In genomic region chr17:50884354-50885311, GRCh38 we compare ENCODE assay signal across 12 cellular contexts. TPM values are rescaled to one million over a fixed set of nuclear protein-coding genes. Genes with fewer than 3 reads are reported as not detected.
DNase-seq lines count a peak whose midpoint lies in the region; ATAC-seq and TF ChIP-seq lines count a peak whose summit lies in the region.
"Had no signal": no experiment of that assay in that cellular context is flagged by ENCODE, and none has a peak within 500 bp of the region (broad histone marks: within the 10 kb centered on the region; RNA-seq: fewer than 3 reads in every experiment).

No MANE protein-coding gene starts in this region.

- H3K27ac Mint-ChIP-seq in T-cell = peak overlapping the region; percentile 64 to 73
- H3K27ac Mint-ChIP-seq in osteocyte (ENCODE audit: unreplicated experiment) = no peak overlapping the region

- H3K79me2 ChIP-seq in SK-N-SH (ENCODE audit: insufficient read depth) = no peaks in the 10 kb centered on the region

- no peak overlapping the region for H2AFZ ChIP-seq in SK-N-SH (ENCODE audit: low read depth)

- H3K9me3 ChIP-seq in SK-N-SH = 0 out of 2 replicates have a peak, but pooled peaks cover 4% of the 10 kb centered on the region
- H3K9me3 ChIP-seq: thoracic aorta had no signal

- CTCF ChIA-PET in T-cell (lab: Charles Lee) (interaction anchor here in 1 of 2 donors (0.8 to 1.4 kb wide), 2 partner anchors 11 to 18 kb away, joined by 3 to 4 read pairs; no protein-coding TSS in a partner anchor), SK-N-SH (lab: Yijun Ruan, JAX) (interaction anchor here (0.7 to 1.9 kb wide), 8 partner anchors 10 to 72 kb away, joined by 3 to 6 read pairs (median 3); partner anchors contain the start of gene TOB1)

- H3K4me3 ChIP-seq in SK-N-SH (ENCODE audit: low read depth in 2 of 2, low read length in 1 of 2) = no peak overlapping the region
- H3K4me3 ChIP-seq: thoracic aorta had no signal

- H3K9me2 ChIP-seq in SK-N-SH = no peaks in the 10 kb centered on the region

- DNase-seq in ELF-1 (ENCODE audit: low read depth, low spot score) (peak; percentile 75), T-cell (no peak), left ventricle myocardium superior (no peak), osteocyte (ENCODE audit: extremely low spot score, unreplicated experiment) (peak; percentile 75), SIG-M5 (lab: John Stamatoyannopoulos, UW) (no peak), SK-N-SH (no peak)
- DNase-seq: activated CD4-positive, CD25-positive, alpha-beta regulatory T cell had no signal

- H3K9ac ChIP-seq in SK-N-SH = no peak overlapping the region

- 82% methylated on average over 8 of the region's 8 CpGs for WGBS in SK-N-SH (ENCODE audit: low lambda C conversion rate)

- no peak for TF ChIP-seq EP300 in SK-N-SH (IDR thresholded peaks at IDR 0.05; ENCODE audit: borderline replicate concordance in 1 of 2, low read depth in 1 of 2, low read length in 1 of 2)

- peaks cover 28 to 49% (median 30%) of the 10 kb centered on the region in 3 donors for H3K4me1 Mint-ChIP-seq in T-cell
- H3K4me1 Mint-ChIP-seq in osteocyte (ENCODE audit: unreplicated experiment) = peaks cover 2% of the 10 kb centered on the region

- TF ChIP-seq RAD21 in SK-N-SH (IDR thresholded peaks at IDR 0.05; ENCODE audit: low read length) = no peak

- POLR2A ChIA-PET in T-cell (lab: Charles Lee) (no interaction called here), SK-N-SH (lab: Yijun Ruan, JAX) (interaction anchor here (1.1 to 2.7 kb wide), 2 partner anchors 18 to 21 kb away, joined by 4 to 16 read pairs; partner anchors contain the start of gene TOB1)

- H3K9me3 Mint-ChIP-seq in T-cell (no peaks in the 10 kb centered on the region), osteocyte (ENCODE audit: unreplicated experiment) (no peaks in the 10 kb centered on the region)
- H3K9me3 Mint-ChIP-seq: activated naive CD4-positive, alpha-beta T cell treated with anti-CD3 and anti-CD28 coated beads, Interleukin-2, amount 50 U/mL, for 72 hours had no signal

- H4K20me1 ChIP-seq in SK-N-SH (ENCODE audit: insufficient read depth) = no peaks in the 10 kb centered on the region

- no peak overlapping the region for H3K4me2 ChIP-seq in SK-N-SH

- H3K4me3 Mint-ChIP-seq in T-cell = no peak overlapping the region
- no peak overlapping the region for H3K4me3 Mint-ChIP-seq in osteocyte (ENCODE audit: unreplicated experiment)

- H3K4me1 ChIP-seq in SK-N-SH (ENCODE audit: control insufficient read depth in 1 of 2, insufficient read depth in 2 of 2, low read depth in 1 of 2, low read length in 1 of 2) = peaks cover 0 to 2% of the 10 kb centered on the region in 2 experiments; a peak in 1 of 4 replicates

- no peaks in the 10 kb centered on the region for H3K36me3 ChIP-seq in SK-N-SH (replicated peaks in 1 of 2; ENCODE audit: control insufficient read depth in 1 of 2, insufficient read depth in 2 of 2, low read length in 1 of 2)
- H3K36me3 ChIP-seq: thoracic aorta had no signal

- ATAC-seq in T-cell (replicated peaks in 1 of 4) = no peak
- peak; percentile 76 for ATAC-seq in left ventricle myocardium superior
- ATAC-seq in HG03280 (IDR thresholded peaks at IDR 0.05; ENCODE audit: unreplicated experiment) = no peak
- no peak for ATAC-seq in HG02884 (IDR thresholded peaks at IDR 0.05; ENCODE audit: unreplicated experiment)
- ATAC-seq: activated naive CD4-positive, alpha-beta T cell treated with anti-CD3 and anti-CD28 coated beads, Interleukin-2, amount 50 U/mL, for 72 hours had no signal

- no peak overlapping the region for H3K27ac ChIP-seq in SK-N-SH (ENCODE audit: low read depth in 2 of 2, low read length in 1 of 2)
- H3K27ac ChIP-seq: thoracic aorta had no signal

- TF ChIP-seq CTCF in osteocyte (IDR thresholded peaks at IDR 0.05) (no peak), SK-N-SH (IDR thresholded peaks at IDR 0.05) (no peak)

- no peaks in the 10 kb centered on the region for H3F3A ChIP-seq in SK-N-SH (replicated peaks; ENCODE audit: insufficient read depth)

- H3K27me3 Mint-ChIP-seq in T-cell = no peaks in the 10 kb centered on the region
- peaks cover 14% of the 10 kb centered on the region for H3K27me3 Mint-ChIP-seq in osteocyte (ENCODE audit: unreplicated experiment)

- no peaks in the 10 kb centered on the region for H3K27me3 ChIP-seq in SK-N-SH (ENCODE audit: insufficient read depth)

- H3K36me3 Mint-ChIP-seq in T-cell (no peaks in the 10 kb centered on the region), osteocyte (ENCODE audit: unreplicated experiment) (no peaks in the 10 kb centered on the region)
- H3K36me3 Mint-ChIP-seq: activated naive CD4-positive, alpha-beta T cell treated with anti-CD3 and anti-CD28 coated beads, Interleukin-2, amount 50 U/mL, for 72 hours had no signal

- intact Hi-C loops in left ventricle myocardium superior (cut with micrococcal nuclease) = no loop called here

TF ChIP-seq in SK-N-SH, 30 proteins besides CTCF, POLR2A, EP300 and RAD21:
- TF ChIP-seq FOXJ3 (CRISPR knock-in tag; IDR thresholded peaks at IDR 0.05) = no peak
- no peak for TF ChIP-seq POLR2AphosphoS5 (IDR thresholded peaks at IDR 0.05; ENCODE audit: low read depth, low read length)
- TF ChIP-seq RFX5 (IDR thresholded peaks at IDR 0.05; ENCODE audit: low read length) = no peak
- no peak for TF ChIP-seq SMC3 (IDR thresholded peaks at IDR 0.05; ENCODE audit: low read depth, low read length)
- no peak for TF ChIP-seq SIN3A (IDR thresholded peaks at IDR 0.05; ENCODE audit: borderline replicate concordance, low read depth, low read length)
- no peak for TF ChIP-seq EZH2phosphoT487 (IDR thresholded peaks at IDR 0.05; ENCODE audit: borderline replicate concordance, low read depth)
- no peak for TF ChIP-seq CHD2 (IDR thresholded peaks at IDR 0.05; ENCODE audit: low read length, partially characterized antibody)
- TF ChIP-seq FOSL2 (IDR thresholded peaks at IDR 0.05; ENCODE audit: borderline replicate concordance, low read depth) = no peak
- TF ChIP-seq TCF12 (IDR thresholded peaks at IDR 0.05) = no peak
- TF ChIP-seq, protein P1, sequence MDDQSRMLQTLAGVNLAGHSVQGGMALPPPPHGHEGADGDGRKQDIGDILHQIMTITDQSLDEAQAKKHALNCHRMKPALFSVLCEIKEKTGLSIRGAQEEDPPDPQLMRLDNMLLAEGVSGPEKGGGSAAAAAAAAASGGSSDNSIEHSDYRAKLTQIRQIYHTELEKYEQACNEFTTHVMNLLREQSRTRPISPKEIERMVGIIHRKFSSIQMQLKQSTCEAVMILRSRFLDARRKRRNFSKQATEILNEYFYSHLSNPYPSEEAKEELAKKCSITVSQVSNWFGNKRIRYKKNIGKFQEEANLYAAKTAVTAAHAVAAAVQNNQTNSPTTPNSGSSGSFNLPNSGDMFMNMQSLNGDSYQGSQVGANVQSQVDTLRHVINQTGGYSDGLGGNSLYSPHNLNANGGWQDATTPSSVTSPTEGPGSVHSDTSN (IDR thresholded peaks at IDR 0.05) = no peak
- TF ChIP-seq TAF1 (IDR thresholded peaks at IDR 0.05; ENCODE audit: borderline replicate concordance, low read depth, low read length) = no peak
- TF ChIP-seq NFIC (IDR thresholded peaks at IDR 0.05; ENCODE audit: borderline replicate concordance) = no peak
- TF ChIP-seq, protein P2, sequence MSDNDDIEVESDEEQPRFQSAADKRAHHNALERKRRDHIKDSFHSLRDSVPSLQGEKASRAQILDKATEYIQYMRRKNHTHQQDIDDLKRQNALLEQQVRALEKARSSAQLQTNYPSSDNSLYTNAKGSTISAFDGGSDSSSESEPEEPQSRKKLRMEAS (IDR thresholded peaks at IDR 0.05; ENCODE audit: low read depth) = no peak
- no peak for TF ChIP-seq USF1 (IDR thresholded peaks at IDR 0.05; ENCODE audit: borderline replicate concordance, low read depth)
- TF ChIP-seq YY1 (IDR thresholded peaks at IDR 0.05; ENCODE audit: low read depth) = no peak
- no peak for TF ChIP-seq GATA2 (CRISPR knock-in tag; IDR thresholded peaks at IDR 0.05)
TF ChIP-seq in SK-N-SH: peak in this region for 0.

RNA-seq across cellular contexts. Expression of gene TOB1, which starts 18.5 kb away (rescaled TPM):
- total RNA-seq in T-cell (100 to 1,000 TPM in 2 of 5 donors, 10 to 100 TPM in 3; 75.4 to 310 (median 92.6) TPM), left ventricle myocardium superior (107 TPM), osteocyte (34.2 and 40.1 TPM in 2 replicates)
- polyA plus RNA-seq in SK-N-SH (2012; rRNA removed) = 19.3 and 21.8 TPM in 2 replicates
- polyA plus RNA-seq in SK-N-SH (2012; cell fraction: cytosol; rRNA removed) = 18.3 and 22.8 TPM in 2 replicates
- 14.2 and 22.7 TPM in 2 replicates for polyA plus RNA-seq in SK-N-SH (2012; cell fraction: nucleus; rRNA removed)

RNA-seq across cellular contexts. Expression of gene WFIKKN2, which starts 49.2 kb away (rescaled TPM):
- not detected for total RNA-seq in T-cell
- total RNA-seq in left ventricle myocardium superior = 0.07 TPM
- not detected in 2 replicates for total RNA-seq in osteocyte
- polyA plus RNA-seq in SK-N-SH (2012; rRNA removed) = not detected in 2 replicates
- polyA plus RNA-seq in SK-N-SH (2012; cell fraction: cytosol; rRNA removed) = under 0.01 TPM in 1 of 2 replicates, not detected in the other
- not detected in 2 replicates for polyA plus RNA-seq in SK-N-SH (2012; cell fraction: nucleus; rRNA removed)
- total RNA-seq: activated naive CD4-positive, alpha-beta T cell treated with anti-CD3 and anti-CD28 coated beads, Interleukin-2, amount 50 U/mL, for 72 hours; endothelial cell of umbilical vein had no signal

Comparison
In these comparisons a context has a peak if more than half of its experiments do, and no peak if none do; other contexts are left out.
1. DNase-seq: peak in ELF-1 (single experiment) and osteocyte (single experiment); none in T-cell (0 of 34), left ventricle myocardium superior (single experiment), SIG-M5 (single experiment) and SK-N-SH (single experiment).